Comparison of ENCODE assay signal across 24 cellular contexts in the genomic region with DNA sequence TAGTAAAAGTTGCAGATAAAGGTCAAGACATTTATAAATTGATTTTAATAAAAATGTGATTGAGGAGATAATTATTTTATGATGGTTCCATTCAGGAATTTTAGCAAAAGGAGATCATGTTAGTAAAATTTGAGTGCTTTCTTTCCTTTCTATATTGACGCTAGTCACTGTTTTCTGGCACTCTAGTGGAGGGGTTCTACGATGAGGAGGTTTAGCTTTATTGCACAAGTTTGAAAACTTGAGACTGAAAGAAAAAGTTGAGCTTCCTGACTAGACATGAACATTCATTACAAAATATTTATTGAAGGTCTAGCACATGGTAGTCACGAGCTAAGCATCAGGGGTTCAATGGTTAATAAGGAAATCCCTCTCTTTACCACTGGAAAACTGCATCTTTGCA.
A peak's percentile ranks its signal among the peaks of the same experiment; 100 is the strongest.
DNase-seq lines count a peak whose midpoint lies in the region; ATAC-seq and TF ChIP-seq lines count a peak whose summit lies in the region.
"Had no signal": no experiment of that assay in that cellular context is flagged by ENCODE, and none has a peak within 500 bp of the region (broad histone marks: within the 10 kb centered on the region; RNA-seq: fewer than 3 reads in every experiment).

No MANE protein-coding gene starts in this region.

- CTCF ChIA-PET in CD8-positive, alpha-beta memory T cell (lab: Charles Lee), result no interaction called here
- CTCF ChIA-PET in activated naive CD4-positive, alpha-beta T cell treated with anti-CD3 and anti-CD28 coated beads, Interleukin-2, amount 10 ng/mL, durations not matched to agents 7 days and 5 days (lab: Charles Lee), result no interaction called here
- CTCF ChIA-PET in A673 (lab: Charles Lee), result no interaction called here

- H3K4me1 Mint-ChIP-seq in CD8-positive, alpha-beta memory T cell, result peaks cover 24 to 28% (median 24%) of the 10 kb centered on the region in 3 donors
- peaks cover 23% of the 10 kb centered on the region for H3K4me1 Mint-ChIP-seq in central memory CD8-positive, alpha-beta T cell
- H3K4me1 Mint-ChIP-seq in immature natural killer cell, result peaks cover 37 to 54% of the 10 kb centered on the region in 2 donors
- peaks cover 21 to 23% of the 10 kb centered on the region in 2 donors for H3K4me1 Mint-ChIP-seq in natural killer cell treated with Interleukin-12 subunit alpha and Interleukin-12 subunit beta and Interleukin-15 and Interleukin-18, amount 100 ng/mL, for 72 hours (ENCODE audit: low read depth in 2 of 2)
- H3K4me1 Mint-ChIP-seq in activated naive CD4-positive, alpha-beta T cell treated with anti-CD3 and anti-CD28 coated beads, Interleukin-2, amount 10 ng/mL, durations not matched to agents 7 days and 5 days, result no peaks in the 10 kb centered on the region

- POLR2A ChIA-PET in CD8-positive, alpha-beta memory T cell (lab: Charles Lee), result no interaction called here
- POLR2A ChIA-PET in A673 (lab: Charles Lee; ENCODE audit: low non-redundant PET), result no interaction called here

- no peaks in the 10 kb centered on the region for H3K27me3 ChIP-seq in CD8-positive, alpha-beta memory T cell (ENCODE audit: insufficient read depth, low read length, poor library complexity, severe bottlenecking)
- H3K27me3 ChIP-seq in A673 (replicated peaks; ENCODE audit: insufficient read depth, low read depth, low read length, poor library complexity), result no peaks in the 10 kb centered on the region
- H3K27me3 ChIP-seq: BLaER1 treated with 17β-estradiol and CSF1 and Interleukin-3, amounts not matched to agents 10 nM and 100 nM had no signal

- DNase-seq in CD8-positive, alpha-beta memory T cell, result no peak
- no peak for DNase-seq in central memory CD8-positive, alpha-beta T cell (ENCODE audit: low spot score in 2 of 2)
- DNase-seq in immature natural killer cell (peak in 1 of 3 donors; percentile 29), A673 (ENCODE audit: low spot score) (no peak)
- DNase-seq in natural killer cell treated with Interleukin-12 subunit alpha and Interleukin-12 subunit beta and Interleukin-15 and Interleukin-18, amount 100 ng/mL, for 72 hours (ENCODE audit: low spot score), result no peak
- no peak for DNase-seq in stimulated activated CD4-positive, alpha-beta T cell treated with anti-CD3 and anti-CD28 coated beads, Interleukin-4, amount 100 ng/mL, for 4 hours
- no peak for DNase-seq in activated naive CD4-positive, alpha-beta T cell treated with anti-CD3 and anti-CD28 coated beads, Interleukin-2, amount 10 ng/mL, durations not matched to agents 7 days and 5 days
- no peak for DNase-seq in activated effector memory CD4-positive, alpha-beta T cell treated with Interleukin-2 at 50 U/mL for 16 hours
- DNase-seq: AML-193; CD4-positive, alpha-beta T cell; CD8-positive, alpha-beta T cell; COR-L47; DMS 273 treated with DMSO at 0.1 percent for 48 hours; DMS153; DMS53; DMS79; DND-41; EL; GDM1 had no signal

- intact Hi-C loops in A673 (cut with micrococcal nuclease; ENCODE audit: unreplicated experiment), result no loop called here

- peaks cover 11% of the 10 kb centered on the region for H3K4me1 ChIP-seq in CD8-positive, alpha-beta memory T cell (ENCODE audit: insufficient read depth, low read length)
- no peaks in the 10 kb centered on the region for H3K4me1 ChIP-seq in A673 (ENCODE audit: insufficient read depth, low read length, poor library complexity, severe bottlenecking)

- no TSS peak for BruUV-seq in A673 (replicated peaks; lab: Mats Ljungman, UMichigan)

- peak; percentile 47 for ATAC-seq in central memory CD8-positive, alpha-beta T cell (replicated peaks; ENCODE audit: extremely low read depth, poor library complexity, severe bottlenecking)
- ATAC-seq in natural killer cell treated with Interleukin-12 subunit alpha and Interleukin-12 subunit beta and Interleukin-15 and Interleukin-18, amount 100 ng/mL, for 72 hours, result peak; percentile 44 to 83
- ATAC-seq: CD8-positive, alpha-beta T cell had no signal

- no peaks in the 10 kb centered on the region for H3K36me3 ChIP-seq in CD8-positive, alpha-beta memory T cell (ENCODE audit: insufficient read depth, low read length)
- no peaks in the 10 kb centered on the region for H3K36me3 ChIP-seq in A673 (ENCODE audit: insufficient read depth, low read length, poor library complexity, severe bottlenecking)
- H3K36me3 ChIP-seq: BLaER1 treated with 17β-estradiol and CSF1 and Interleukin-3, amounts not matched to agents 10 nM and 100 nM had no signal

- no peaks in the 10 kb centered on the region for H3K9me3 ChIP-seq in CD8-positive, alpha-beta memory T cell (ENCODE audit: low read length)
- no peaks in the 10 kb centered on the region for H3K9me3 ChIP-seq in A673 (ENCODE audit: low read depth, low read length, poor library complexity, severe bottlenecking)

- H3K36me3 Mint-ChIP-seq in CD8-positive, alpha-beta memory T cell, result no peaks in the 10 kb centered on the region
- H3K36me3 Mint-ChIP-seq in central memory CD8-positive, alpha-beta T cell (ENCODE audit: insufficient read depth), result no peaks in the 10 kb centered on the region
- peaks cover 0 to 8% (median 0%) of the 10 kb centered on the region in 3 donors for H3K36me3 Mint-ChIP-seq in immature natural killer cell
- H3K36me3 Mint-ChIP-seq in natural killer cell treated with Interleukin-12 subunit alpha and Interleukin-12 subunit beta and Interleukin-15 and Interleukin-18, amount 100 ng/mL, for 72 hours, result peaks cover 4% of the 10 kb centered on the region
- H3K36me3 Mint-ChIP-seq in activated naive CD4-positive, alpha-beta T cell treated with anti-CD3 and anti-CD28 coated beads, Interleukin-2, amount 10 ng/mL, durations not matched to agents 7 days and 5 days, result no peaks in the 10 kb centered on the region
- H3K36me3 Mint-ChIP-seq: CD8-positive, alpha-beta T cell had no signal

- H3K27ac Mint-ChIP-seq in CD8-positive, alpha-beta memory T cell, result peak overlapping the region in 7 of 8 donors; percentile 14 to 79 (median 30)
- H3K27ac Mint-ChIP-seq in central memory CD8-positive, alpha-beta T cell (ENCODE audit: low read depth), result peak overlapping the region; percentile 71
- peak overlapping the region; percentile 69 to 93 (median 89) for H3K27ac Mint-ChIP-seq in immature natural killer cell
- H3K27ac Mint-ChIP-seq in natural killer cell treated with Interleukin-12 subunit alpha and Interleukin-12 subunit beta and Interleukin-15 and Interleukin-18, amount 100 ng/mL, for 72 hours, result peak overlapping the region; percentile 56 to 83
- H3K27ac Mint-ChIP-seq in activated naive CD4-positive, alpha-beta T cell treated with anti-CD3 and anti-CD28 coated beads, Interleukin-2, amount 10 ng/mL, durations not matched to agents 7 days and 5 days, result no peak overlapping the region
- H3K27ac Mint-ChIP-seq: B cell; CD4-positive, alpha-beta T cell; CD8-positive, alpha-beta T cell had no signal

- no peaks in the 10 kb centered on the region for H3K9me3 Mint-ChIP-seq in CD8-positive, alpha-beta memory T cell
- H3K9me3 Mint-ChIP-seq in central memory CD8-positive, alpha-beta T cell, result peaks cover 8% of the 10 kb centered on the region
- no peaks in the 10 kb centered on the region for H3K9me3 Mint-ChIP-seq in immature natural killer cell
- H3K9me3 Mint-ChIP-seq in natural killer cell treated with Interleukin-12 subunit alpha and Interleukin-12 subunit beta and Interleukin-15 and Interleukin-18, amount 100 ng/mL, for 72 hours, result peaks cover 9% of the 10 kb centered on the region
- no peaks in the 10 kb centered on the region for H3K9me3 Mint-ChIP-seq in activated naive CD4-positive, alpha-beta T cell treated with anti-CD3 and anti-CD28 coated beads, Interleukin-2, amount 10 ng/mL, durations not matched to agents 7 days and 5 days
- H3K9me3 Mint-ChIP-seq: CD4-positive, alpha-beta T cell; CD8-positive, alpha-beta T cell had no signal

- H3K27me3 Mint-ChIP-seq in CD8-positive, alpha-beta memory T cell, result no peaks in the 10 kb centered on the region
- H3K27me3 Mint-ChIP-seq in central memory CD8-positive, alpha-beta T cell, result no peaks in the 10 kb centered on the region
- H3K27me3 Mint-ChIP-seq in immature natural killer cell (ENCODE audit: low read depth in 3 of 3), result peaks cover 0 to 2% (median 0%) of the 10 kb centered on the region in 3 donors
- no peaks in the 10 kb centered on the region for H3K27me3 Mint-ChIP-seq in natural killer cell treated with Interleukin-12 subunit alpha and Interleukin-12 subunit beta and Interleukin-15 and Interleukin-18, amount 100 ng/mL, for 72 hours
- H3K27me3 Mint-ChIP-seq in activated naive CD4-positive, alpha-beta T cell treated with anti-CD3 and anti-CD28 coated beads, Interleukin-2, amount 10 ng/mL, durations not matched to agents 7 days and 5 days, result peaks cover 8% of the 10 kb centered on the region
- H3K27me3 Mint-ChIP-seq: B cell had no signal

- no peak for TF ChIP-seq CTCF in A673 (conservative IDR thresholded peaks at IDR 0.05; ENCODE audit: low read depth, low read length)

- peak overlapping the region in 6 of 7 donors; percentile 17 to 88 (median 42) for H3K4me3 Mint-ChIP-seq in CD8-positive, alpha-beta memory T cell
- peak overlapping the region; percentile 63 for H3K4me3 Mint-ChIP-seq in central memory CD8-positive, alpha-beta T cell
- peak overlapping the region; percentile 60 to 90 (median 67) for H3K4me3 Mint-ChIP-seq in immature natural killer cell
- H3K4me3 Mint-ChIP-seq in natural killer cell treated with Interleukin-12 subunit alpha and Interleukin-12 subunit beta and Interleukin-15 and Interleukin-18, amount 100 ng/mL, for 72 hours, result peak overlapping the region; percentile 77
- H3K4me3 Mint-ChIP-seq in activated naive CD4-positive, alpha-beta T cell treated with anti-CD3 and anti-CD28 coated beads, Interleukin-2, amount 10 ng/mL, durations not matched to agents 7 days and 5 days, result no peak overlapping the region
- H3K4me3 Mint-ChIP-seq: B cell; CD4-positive, alpha-beta T cell; CD8-positive, alpha-beta T cell had no signal

- no peak overlapping the region for H3K27ac ChIP-seq in CD8-positive, alpha-beta memory T cell (ENCODE audit: low read depth, low read length)
- H3K27ac ChIP-seq in A673 (ENCODE audit: low read depth, low read length, poor library complexity, severe bottlenecking), result no peak overlapping the region
- H3K27ac ChIP-seq: 22Rv1; BLaER1 treated with 17β-estradiol and CSF1 and Interleukin-3, amounts not matched to agents 10 nM and 100 nM; C4-2B had no signal

- no peak overlapping the region for H3K4me3 ChIP-seq in CD8-positive, alpha-beta memory T cell (ENCODE audit: low read length)
- no peak overlapping the region for H3K4me3 ChIP-seq in A673 (ENCODE audit: low read depth, low read length, poor library complexity, severe bottlenecking)
- H3K4me3 ChIP-seq: BLaER1 treated with 17β-estradiol and CSF1 and Interleukin-3, amounts not matched to agents 10 nM and 100 nM; GM12878 had no signal
